Comparison of ENCODE assay signal across 8 cellular contexts in genomic region chr3:159911011-159911663, GRCh38.
DNase-seq lines count a peak whose midpoint lies in the region; ATAC-seq and TF ChIP-seq lines count a peak whose summit lies in the region.

No MANE protein-coding gene starts in this region.

- H3K27me3 Mint-ChIP-seq in stimulated activated naive CD8-positive, alpha-beta T cell treated with anti-CD3 and anti-CD28 coated beads, Interleukin-15, Interleukin-2, amounts not matched to agents 100 ng/mL and 50 ng/mL, for 24 hours = no peaks in the 10 kb centered on the region

- H3K4me1 ChIP-seq in PC-9 (replicated peaks; ENCODE audit: insufficient read depth) = 0 out of 2 replicates have a peak, but pooled peaks cover 3% of the 10 kb centered on the region

- CTCF ChIA-PET in PC-9 (lab: Charles Lee) = interaction anchor here (0.6 kb wide), 1 partner anchor 177 kb away, joined by 3 read pairs; no protein-coding TSS in a partner anchor

- no peaks in the 10 kb centered on the region for H3K9me3 ChIP-seq in PC-9 (ENCODE audit: insufficient read depth, low read depth)

- no peak overlapping the region for H3K27ac Mint-ChIP-seq in stimulated activated naive CD8-positive, alpha-beta T cell treated with anti-CD3 and anti-CD28 coated beads, Interleukin-15, Interleukin-2, amounts not matched to agents 100 ng/mL and 50 ng/mL, for 24 hours

- H3K4me1 Mint-ChIP-seq in stimulated activated naive CD8-positive, alpha-beta T cell treated with anti-CD3 and anti-CD28 coated beads, Interleukin-15, Interleukin-2, amounts not matched to agents 100 ng/mL and 50 ng/mL, for 24 hours (ENCODE audit: low read depth) = peaks cover 17% of the 10 kb centered on the region

- ATAC-seq in GM19035 (IDR thresholded peaks at IDR 0.05; ENCODE audit: unreplicated experiment) (peak; percentile 87), HG03439 (IDR thresholded peaks at IDR 0.05; ENCODE audit: unreplicated experiment) (peak; percentile 91)

- no peak overlapping the region for H3K4me2 ChIP-seq in PC-9

- H2AFZ ChIP-seq in PC-9 = no peak overlapping the region

- H3K4me3 Mint-ChIP-seq in stimulated activated naive CD8-positive, alpha-beta T cell treated with anti-CD3 and anti-CD28 coated beads, Interleukin-15, Interleukin-2, amounts not matched to agents 100 ng/mL and 50 ng/mL, for 24 hours = peak overlapping the region; percentile 63

- in situ Hi-C loops in ACHN (cut with HindIII; ENCODE audit: low pct_ligation_motif_present, low pct_unique_long_range_greater_than_20kb, low sequenced_read_pairs) = no loop called here

- no peaks in the 10 kb centered on the region for H3K27me3 ChIP-seq in dorsolateral prefrontal cortex
- no peaks in the 10 kb centered on the region for H3K27me3 ChIP-seq in PC-9 (ENCODE audit: insufficient read depth, low read depth)

- H3K79me2 ChIP-seq in PC-9 (ENCODE audit: low read depth) = no peaks in the 10 kb centered on the region

- DNase-seq in ACHN = peak; percentile 59
- no peak for DNase-seq in dorsolateral prefrontal cortex
- no peak for DNase-seq in NCI-H748 treated with DMSO at 0.1 percent for 48 hours (lab: John Stamatoyannopoulos, UW)
- DNase-seq in PC-9 = no peak
- no peak for DNase-seq in GF-D8 (lab: John Stamatoyannopoulos, UW)

- TF ChIP-seq CTCF in dorsolateral prefrontal cortex (IDR thresholded peaks at IDR 0.05 in 54 of 56, conservative IDR thresholded peaks at IDR 0.05 in 2 of 56; ENCODE audit: low read depth in 1 of 56, partially characterized antibody in 56 of 56) = peak in 8 of 56 donors; percentile 6 to 26 (median 12)
- TF ChIP-seq CTCF in PC-9 (conservative IDR thresholded peaks at IDR 0.05) = no peak

- H3K9me2 ChIP-seq in PC-9 (ENCODE audit: insufficient read depth) = no peaks in the 10 kb centered on the region

- intact Hi-C loops in dorsolateral prefrontal cortex (cut with DNase I) = no loop called here
- intact Hi-C loops in PC-9 (cut with micrococcal nuclease; ENCODE audit: unreplicated experiment) = no loop called here

- H3K36me3 ChIP-seq in PC-9 (ENCODE audit: low read depth) = no peaks in the 10 kb centered on the region

- H3F3A ChIP-seq in PC-9 (ENCODE audit: insufficient read depth, low read depth) = no peaks in the 10 kb centered on the region

- H3K4me3 ChIP-seq in dorsolateral prefrontal cortex (peak overlapping the region; percentile 8 to 68 (median 48)), PC-9 (no peak overlapping the region)

- H3K9me3 Mint-ChIP-seq in stimulated activated naive CD8-positive, alpha-beta T cell treated with anti-CD3 and anti-CD28 coated beads, Interleukin-15, Interleukin-2, amounts not matched to agents 100 ng/mL and 50 ng/mL, for 24 hours = no peaks in the 10 kb centered on the region

- H3K27ac ChIP-seq in dorsolateral prefrontal cortex (peak overlapping the region in 58 of 59 donors; percentile 0 to 92 (median 74)), PC-9 (no peak overlapping the region)

- no peaks in the 10 kb centered on the region for H3K36me3 Mint-ChIP-seq in stimulated activated naive CD8-positive, alpha-beta T cell treated with anti-CD3 and anti-CD28 coated beads, Interleukin-15, Interleukin-2, amounts not matched to agents 100 ng/mL and 50 ng/mL, for 24 hours (ENCODE audit: low read depth)

- POLR2A ChIA-PET in PC-9 (lab: Charles Lee; ENCODE audit: unreplicated experiment) = no interaction called here

- no TSS peak for BruUV-seq in PC-9 (replicated peaks; lab: Mats Ljungman, UMichigan)

- no peaks in the 10 kb centered on the region for H4K20me1 ChIP-seq in PC-9 (ENCODE audit: insufficient read depth)
